21 cellular contexts compared by ENCODE assay signal in the genomic region with DNA sequence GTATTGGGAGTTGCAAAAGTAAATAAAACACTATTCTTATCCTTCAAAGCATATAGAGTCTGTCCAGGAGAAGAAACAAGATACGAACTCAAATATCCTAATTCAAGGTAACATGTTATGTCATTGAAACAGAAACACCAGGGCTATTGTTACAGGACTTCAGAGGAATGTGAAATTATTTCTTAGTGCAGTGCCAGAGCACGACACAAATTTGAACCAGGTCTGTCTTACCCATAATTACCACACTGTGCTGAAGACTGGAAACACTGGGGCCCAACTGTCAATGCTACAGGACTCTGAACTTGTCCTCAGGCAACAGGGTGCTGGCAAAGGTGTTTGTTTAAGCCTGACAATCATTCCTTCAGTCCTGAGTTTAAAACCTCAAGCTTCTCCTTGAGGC.
"Had no signal": no experiment of that assay in that cellular context is flagged by ENCODE, and none has a peak within 500 bp of the region (broad histone marks: within the 10 kb centered on the region; RNA-seq: fewer than 3 reads in every experiment).

No MANE protein-coding gene starts in this region.

- H3K4me1 ChIP-seq: heart left ventricle, left ventricle myocardium inferior, lower lobe of right lung, parathyroid adenoma, psoas muscle, sigmoid colon, testis, tibial nerve had no signal

- ATAC-seq: esophagus mucosa; heart left ventricle; left cardiac atrium; lower lobe of right lung; naive thymus-derived CD4-positive, alpha-beta T cell; psoas muscle; stimulated activated naive B cell treated with anti-CD40 and anti-IgM and Interleukin-4, amounts not matched to agents 10 μg/mL and 1 μg/mL and 100 μg/mL, for 72 hours; stimulated activated naive CD8-positive, alpha-beta T cell treated with anti-CD3 and anti-CD28 coated beads, Interleukin-15, amount 100 ng/mL, for 72 hours had no signal

- H3K27ac Mint-ChIP-seq: naive thymus-derived CD4-positive, alpha-beta T cell; nephron progenitor cell; stimulated activated naive B cell treated with anti-CD40 and anti-IgM and Interleukin-4, amounts not matched to agents 10 μg/mL and 1 μg/mL and 100 μg/mL, for 72 hours; stimulated activated naive CD8-positive, alpha-beta T cell treated with anti-CD3 and anti-CD28 coated beads, Interleukin-15, amount 100 ng/mL, for 72 hours had no signal

- H3K79me2 ChIP-seq: parathyroid adenoma had no signal

- H3K9me3 ChIP-seq: heart left ventricle, left ventricle myocardium inferior, lower lobe of right lung, psoas muscle, sigmoid colon, testis, tibial nerve had no signal

- H3K36me3 ChIP-seq: heart left ventricle, left ventricle myocardium inferior, lower lobe of right lung, sigmoid colon, tibial nerve had no signal

- H2AFZ ChIP-seq: parathyroid adenoma had no signal

- H3K4me1 Mint-ChIP-seq: naive thymus-derived CD4-positive, alpha-beta T cell; nephron progenitor cell; stimulated activated naive CD8-positive, alpha-beta T cell treated with anti-CD3 and anti-CD28 coated beads, Interleukin-15, amount 100 ng/mL, for 72 hours had no signal

- H3K27ac ChIP-seq: coronary artery, heart left ventricle, left ventricle myocardium inferior, lower lobe of right lung, parathyroid adenoma, psoas muscle, sigmoid colon, skin epidermis, testis, tibial nerve had no signal

- H3K36me3 Mint-ChIP-seq: naive thymus-derived CD4-positive, alpha-beta T cell; stimulated activated naive B cell treated with anti-CD40 and anti-IgM and Interleukin-4, amounts not matched to agents 10 μg/mL and 1 μg/mL and 100 μg/mL, for 72 hours had no signal

- H3K4me3 ChIP-seq: coronary artery, heart left ventricle, left ventricle myocardium inferior, lower lobe of right lung, psoas muscle, sigmoid colon, skin epidermis, testis, tibial nerve had no signal

- H3K9ac ChIP-seq: parathyroid adenoma had no signal

- H3K9me3 Mint-ChIP-seq: naive thymus-derived CD4-positive, alpha-beta T cell; nephron progenitor cell; stimulated activated naive B cell treated with anti-CD40 and anti-IgM and Interleukin-4, amounts not matched to agents 10 μg/mL and 1 μg/mL and 100 μg/mL, for 72 hours; stimulated activated naive CD8-positive, alpha-beta T cell treated with anti-CD3 and anti-CD28 coated beads, Interleukin-15, amount 100 ng/mL, for 72 hours had no signal

- H3K27me3 ChIP-seq: heart left ventricle, sigmoid colon, testis, tibial nerve had no signal

- DNase-seq: effector CD4-positive, alpha-beta T cell; heart left ventricle; hypothalamus; kidney; left cardiac atrium; left ventricle myocardium inferior; lower lobe of right lung; naive thymus-derived CD4-positive, alpha-beta T cell; nephron progenitor cell; psoas muscle; sigmoid colon; stimulated activated CD4-positive, alpha-beta T cell treated with anti-CD3 and anti-CD28 coated beads, Interleukin-2, amount 100 ng/mL, for 24 hours; stimulated activated CD4-positive, alpha-beta T cell treated with anti-CD3 and anti-CD28 coated beads, Interleukin-4, amount 100 ng/mL, for 4 hours; stimulated activated naive B cell treated with anti-CD40 and anti-IgM and Interleukin-4, amounts not matched to agents 10 μg/mL and 1 μg/mL and 100 μg/mL, for 72 hours; stimulated activated naive CD8-positive, alpha-beta T cell treated with anti-CD3 and anti-CD28 coated beads, Interleukin-15, amount 100 ng/mL, for 72 hours; testis had no signal

- H3K27me3 Mint-ChIP-seq: stimulated activated naive B cell treated with anti-CD40 and anti-IgM and Interleukin-4, amounts not matched to agents 10 μg/mL and 1 μg/mL and 100 μg/mL, for 72 hours had no signal

- H3K4me3 Mint-ChIP-seq: naive thymus-derived CD4-positive, alpha-beta T cell; nephron progenitor cell; stimulated activated naive B cell treated with anti-CD40 and anti-IgM and Interleukin-4, amounts not matched to agents 10 μg/mL and 1 μg/mL and 100 μg/mL, for 72 hours; stimulated activated naive CD8-positive, alpha-beta T cell treated with anti-CD3 and anti-CD28 coated beads, Interleukin-15, amount 100 ng/mL, for 72 hours had no signal
